19 cellular contexts compared by ENCODE assay signal in the genomic region with DNA sequence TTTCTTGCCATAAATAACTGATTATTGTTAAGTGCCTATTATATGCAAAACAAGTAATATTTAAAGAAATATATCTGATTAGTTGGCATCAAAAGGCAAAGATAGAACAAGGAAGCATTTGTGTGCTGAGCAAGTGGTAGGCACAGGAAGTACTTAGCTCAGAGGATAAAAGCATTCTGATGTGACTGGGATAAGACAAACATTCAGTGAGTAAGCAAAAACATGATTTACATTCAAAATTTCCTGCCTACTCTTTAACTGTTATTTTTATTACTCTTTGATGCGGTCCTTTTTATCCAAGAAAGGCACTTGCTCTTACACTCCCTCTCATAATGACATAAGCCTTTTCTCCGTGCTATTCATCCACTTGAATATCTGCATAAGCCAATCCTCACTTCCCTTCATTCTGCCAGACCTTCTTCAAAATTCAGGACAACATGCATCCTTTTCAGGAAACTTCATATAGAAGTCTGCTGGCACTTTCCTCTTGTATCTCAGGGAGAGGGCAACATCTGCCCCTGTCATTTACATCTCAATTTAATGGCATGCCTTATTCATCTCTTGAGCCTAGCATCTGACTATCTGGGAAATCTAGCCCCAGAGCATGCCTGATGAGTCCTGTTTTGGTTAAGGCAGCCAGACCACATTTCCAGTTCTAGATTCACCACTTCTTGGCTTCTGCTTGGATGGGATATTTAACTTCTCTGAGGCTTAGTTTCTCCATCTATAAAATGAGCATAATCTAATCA.
A peak's percentile ranks its signal among the peaks of the same experiment; 100 is the strongest.
DNase-seq lines count a peak whose midpoint lies in the region.
"Had no signal": no experiment of that assay in that cellular context is flagged by ENCODE, and none has a peak within 500 bp of the region (broad histone marks: within the 10 kb centered on the region; RNA-seq: fewer than 3 reads in every experiment).

No MANE protein-coding gene starts in this region.

- CTCF ChIA-PET in activated CD4-positive, alpha-beta T cell treated with anti-CD3 and anti-CD28 coated beads, Interleukin-2, amount 10 ng/mL, durations not matched to agents 7 days and 5 days (lab: Charles Lee): no interaction called here

- H3K4me3 ChIP-seq in adipocyte (ENCODE audit: low read length) (no peak overlapping the region), mesodermal cell (ENCODE audit: extremely low read depth, insufficient read depth, low read length, poor library complexity, severe bottlenecking) (no peak overlapping the region)
- H3K4me3 ChIP-seq: K562, lower lobe of right lung, right atrium auricular region, upper lobe of left lung had no signal

- no peak overlapping the region for H3K9ac ChIP-seq in adipocyte (ENCODE audit: low read length)

- H3K36me3 ChIP-seq in adipocyte (ENCODE audit: control insufficient read depth, insufficient read depth, low read length, severe bottlenecking): no peaks in the 10 kb centered on the region
- no peaks in the 10 kb centered on the region for H3K36me3 ChIP-seq in mesodermal cell (ENCODE audit: control insufficient read depth, insufficient read depth, low read length)
- H3K36me3 ChIP-seq: lower lobe of right lung, right atrium auricular region, upper lobe of left lung had no signal

- H3K4me3 Mint-ChIP-seq in activated CD4-positive, alpha-beta T cell treated with anti-CD3 and anti-CD28 coated beads, Interleukin-2, amount 10 ng/mL, durations not matched to agents 7 days and 5 days: no peak overlapping the region

- 69 to 71% methylated on average over 2 of the region's 2 CpGs for WGBS in mesodermal cell (ENCODE audit: insufficient coverage in 2 of 2), 2 experiments

- no peaks in the 10 kb centered on the region for H3K36me3 Mint-ChIP-seq in activated CD4-positive, alpha-beta T cell treated with anti-CD3 and anti-CD28 coated beads, Interleukin-2, amount 10 ng/mL, durations not matched to agents 7 days and 5 days (ENCODE audit: low read depth)

- no peaks in the 10 kb centered on the region for H3K27me3 ChIP-seq in adipocyte (replicated peaks; ENCODE audit: control insufficient read depth, insufficient read depth, low read length)
- H3K27me3 ChIP-seq: right atrium auricular region, upper lobe of left lung had no signal

- H3K27ac ChIP-seq in mesodermal cell (ENCODE audit: low read depth, low read length, severe bottlenecking): peak overlapping the region; percentile 80
- H3K27ac ChIP-seq: lower lobe of right lung, right atrium auricular region, upper lobe of left lung had no signal

- no peaks in the 10 kb centered on the region for H3K9me3 Mint-ChIP-seq in activated CD4-positive, alpha-beta T cell treated with anti-CD3 and anti-CD28 coated beads, Interleukin-2, amount 10 ng/mL, durations not matched to agents 7 days and 5 days

- H3K27ac Mint-ChIP-seq in activated CD4-positive, alpha-beta T cell treated with anti-CD3 and anti-CD28 coated beads, Interleukin-2, amount 10 ng/mL, durations not matched to agents 7 days and 5 days: no peak overlapping the region

- H3K27me3 Mint-ChIP-seq in activated CD4-positive, alpha-beta T cell treated with anti-CD3 and anti-CD28 coated beads, Interleukin-2, amount 10 ng/mL, durations not matched to agents 7 days and 5 days: no peaks in the 10 kb centered on the region

- H3K4me1 ChIP-seq in adipocyte (ENCODE audit: control insufficient read depth, insufficient read depth, low read length) (no peaks in the 10 kb centered on the region), mesodermal cell (ENCODE audit: control insufficient read depth, insufficient read depth, low read length, poor library complexity, severe bottlenecking) (peaks cover 6% of the 10 kb centered on the region)
- H3K4me1 ChIP-seq: lower lobe of right lung, right atrium auricular region had no signal

- POLR2A ChIA-PET in activated CD4-positive, alpha-beta T cell treated with anti-CD3 and anti-CD28 coated beads, Interleukin-2, amount 10 ng/mL, durations not matched to agents 7 days and 5 days (lab: Charles Lee): no interaction called here

- DNase-seq in DMS53 (lab: John Stamatoyannopoulos, UW) (peak; percentile 48), HT1080 (ENCODE audit: low read depth) (peak; percentile 41), adipocyte (ENCODE audit: low read depth) (peak; percentile 22), Ammon's horn (ENCODE audit: low spot score) (no peak), AG20443 (ENCODE audit: low spot score) (no peak), NCI-H526 treated with DMSO at 0.1 percent for 48 hours (lab: John Stamatoyannopoulos, UW) (no peak)
- no peak for DNase-seq in activated CD4-positive, alpha-beta T cell treated with anti-CD3 and anti-CD28 coated beads, Interleukin-2, amount 10 ng/mL, durations not matched to agents 7 days and 5 days
- DNase-seq: activated CD4-positive, alpha-beta T cell treated with anti-CD3 and anti-CD28 coated beads for 48 hours; COR-L47; cortex of kidney; lower lobe of right lung; NCI-H1694 treated with DMSO at 0.1 percent for 48 hours; NCI-H446 treated with DMSO at 0.1 percent for 48 hours; stimulated activated CD8-positive, alpha-beta memory T cell treated with anti-CD3 and anti-CD28 coated beads, Interleukin-4, amount 100 ng/mL, for 48 hours; SW 1271; upper lobe of left lung had no signal

- H3K4me1 Mint-ChIP-seq in activated CD4-positive, alpha-beta T cell treated with anti-CD3 and anti-CD28 coated beads, Interleukin-2, amount 10 ng/mL, durations not matched to agents 7 days and 5 days: no peaks in the 10 kb centered on the region

- H3K9me3 ChIP-seq in adipocyte (ENCODE audit: control insufficient read depth, low read length) (no peaks in the 10 kb centered on the region), mesodermal cell (ENCODE audit: control insufficient read depth, low read length) (no peaks in the 10 kb centered on the region)
- H3K9me3 ChIP-seq: lower lobe of right lung, right atrium auricular region, upper lobe of left lung had no signal

Comparison
In these comparisons a context has a peak if more than half of its experiments do, and no peak if none do; other contexts are left out.
1. DNase-seq: peak in DMS53 (single experiment), HT1080 (single experiment) and adipocyte (single experiment); none in Ammon's horn (single experiment), AG20443 (single experiment), NCI-H526 treated with DMSO at 0.1 percent for 48 hours (single experiment) and activated CD4-positive, alpha-beta T cell treated with anti-CD3 and anti-CD28 coated beads, Interleukin-2, amount 10 ng/mL, durations not matched to agents 7 days and 5 days (single experiment).